8 cellular contexts compared by ENCODE assay signal in the genomic region with DNA sequence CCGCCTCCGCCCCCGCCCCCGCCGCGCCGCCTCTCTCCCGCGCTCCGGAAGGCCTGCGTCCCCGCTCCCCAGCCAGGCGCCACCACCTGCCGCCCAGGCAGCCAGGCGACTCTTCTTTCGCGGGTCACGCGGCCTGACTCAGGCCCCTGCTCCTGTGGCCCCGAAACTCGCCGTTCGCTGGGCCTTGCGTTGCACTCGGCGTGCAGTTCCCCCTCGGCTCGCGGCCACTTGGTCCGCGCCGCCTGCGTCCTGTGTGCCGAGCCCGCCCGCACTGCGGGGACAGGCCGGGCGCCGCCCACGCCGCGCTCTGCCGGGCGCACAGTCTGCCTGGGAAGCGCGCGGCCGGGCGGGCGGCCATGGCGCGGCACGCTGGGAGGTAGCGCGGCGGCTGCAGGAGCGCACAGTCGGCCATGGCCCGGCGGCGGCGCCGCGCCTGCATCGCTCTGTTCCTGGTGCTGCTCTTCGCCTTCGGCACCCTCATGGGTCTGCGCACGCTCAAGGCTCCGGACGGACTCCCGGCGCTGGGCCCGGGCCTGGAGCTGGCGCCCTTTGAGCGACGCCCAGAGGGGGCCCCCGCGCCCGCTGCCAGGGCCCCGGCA. TPM values are rescaled to one million over a fixed set of nuclear protein-coding genes. Genes with fewer than 3 reads are reported as not detected.
DNase-seq lines count a peak whose midpoint lies in the region; TF ChIP-seq lines count a peak whose summit lies in the region.

A gene with protein sequence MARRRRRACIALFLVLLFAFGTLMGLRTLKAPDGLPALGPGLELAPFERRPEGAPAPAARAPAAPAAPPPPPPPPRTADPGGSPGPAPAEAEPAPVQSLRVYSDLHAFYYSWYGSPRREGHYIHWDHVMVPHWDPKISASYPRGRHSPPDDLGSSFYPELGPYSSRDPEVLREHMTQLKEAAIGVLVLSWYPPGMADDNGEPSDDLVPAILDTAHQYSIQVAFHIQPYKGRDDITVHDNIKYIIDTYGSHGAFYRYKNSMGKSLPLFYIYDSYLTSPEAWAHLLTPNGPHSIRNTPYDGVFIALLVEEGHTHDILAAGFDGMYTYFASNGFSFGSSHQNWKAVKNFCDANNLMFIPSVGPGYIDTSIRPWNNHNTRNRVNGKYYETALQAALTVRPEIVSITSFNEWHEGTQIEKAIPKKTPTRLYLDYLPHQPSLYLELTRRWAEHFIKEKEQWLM (plus strand): TSS at position 75 of the 599 bp plus-strand sequence. CDS start 336 bp downstream, at position 411.

- intact Hi-C loops in activated CD4-positive, alpha-beta T cell treated with anti-CD3 and anti-CD28 coated beads, Interleukin-2, amount 10 ng/mL, durations not matched to agents 24 days and 14 days (cut with micrococcal nuclease): no loop called here

- peak within 1 kb of the TSS; percentile 99 for H3K4me2 ChIP-seq in mesenchymal stem cell (ENCODE audit: low read length, poor library complexity, severe bottlenecking)

- H3K27ac ChIP-seq in endodermal cell (ENCODE audit: low read depth, low read length): no peak within 1 kb of the TSS
- H3K27ac ChIP-seq in mesenchymal stem cell (ENCODE audit: low read length, poor library complexity, severe bottlenecking): no peak within 1 kb of the TSS

- no peak within 1 kb of the TSS for H3K27ac Mint-ChIP-seq in activated CD4-positive, alpha-beta T cell treated with anti-CD3 and anti-CD28 coated beads, Interleukin-2, amount 10 ng/mL, durations not matched to agents 24 days and 14 days
- H3K27ac Mint-ChIP-seq in endodermal cell: no peak within 1 kb of the TSS

- H3K4me1 ChIP-seq in endodermal cell (ENCODE audit: control insufficient read depth, insufficient read depth, low read length) (no peaks in the 10 kb centered on the region), mesenchymal stem cell (ENCODE audit: control insufficient read depth, insufficient read depth, low read depth, low read length) (peaks cover 22% of the 10 kb centered on the region)

- H3K9me3 ChIP-seq in endodermal cell (ENCODE audit: control insufficient read depth, low read length): no peaks in the 10 kb centered on the region
- no peaks in the 10 kb centered on the region for H3K9me3 ChIP-seq in mesenchymal stem cell (ENCODE audit: control insufficient read depth, low read length)

- H4K91ac ChIP-seq in mesenchymal stem cell (ENCODE audit: low read length): no peak within 1 kb of the TSS

- no peaks in the 10 kb centered on the region for H3K79me1 ChIP-seq in mesenchymal stem cell (replicated peaks; ENCODE audit: low read length, poor library complexity, severe bottlenecking)

- peak; percentile 79 for DNase-seq in HEK293T (ENCODE audit: extremely low spot score)
- peak; percentile 82 for DNase-seq in NCI-H2029 (lab: John Stamatoyannopoulos, UW)
- peak; percentile 80 for DNase-seq in activated CD4-positive, alpha-beta T cell treated with anti-CD3 and anti-CD28 coated beads, Interleukin-2, amount 10 ng/mL, durations not matched to agents 24 days and 14 days
- DNase-seq in endodermal cell: peak; percentile 80
- DNase-seq in mesenchymal stem cell: peak; percentile 59
- peak; percentile 33 for DNase-seq in superior temporal gyrus (ENCODE audit: extremely low spot score)
- DNase-seq in effector CD8-positive, alpha-beta T cell (lab: John Stamatoyannopoulos, UW): no peak

- H3K36me3 ChIP-seq in endodermal cell (ENCODE audit: control insufficient read depth, insufficient read depth, low read length) (no peaks in the 10 kb centered on the region), mesenchymal stem cell (ENCODE audit: control insufficient read depth in 1 of 2, insufficient read depth in 2 of 2, low read depth in 1 of 2, low read length in 2 of 2) (no peaks in the 10 kb centered on the region)

- H3K27me3 Mint-ChIP-seq in activated CD4-positive, alpha-beta T cell treated with anti-CD3 and anti-CD28 coated beads, Interleukin-2, amount 10 ng/mL, durations not matched to agents 24 days and 14 days: peaks cover 34% of the 10 kb centered on the region
- peaks cover 43% of the 10 kb centered on the region for H3K27me3 Mint-ChIP-seq in endodermal cell (ENCODE audit: insufficient read depth)

- CTCF ChIA-PET in HEK293T (lab: Yijun Ruan, JAX): no interaction called here

- no peaks in the 10 kb centered on the region for H3K9me3 Mint-ChIP-seq in activated CD4-positive, alpha-beta T cell treated with anti-CD3 and anti-CD28 coated beads, Interleukin-2, amount 10 ng/mL, durations not matched to agents 24 days and 14 days
- H3K9me3 Mint-ChIP-seq in endodermal cell: no peaks in the 10 kb centered on the region

- H3K4me3 ChIP-seq in GM08714 (ENCODE audit: low read length) (peak within 1 kb of the TSS; percentile 56; the same call in 1 of the 2 replicates), endodermal cell (ENCODE audit: low read length) (no peak within 1 kb of the TSS), mesenchymal stem cell (ENCODE audit: insufficient read depth in 1 of 2, low read depth in 1 of 2, low read length in 2 of 2) (peak within 1 kb of the TSS; percentile 66 to 71)

- no peak within 1 kb of the TSS for H2AK5ac ChIP-seq in mesenchymal stem cell (ENCODE audit: low read length, severe bottlenecking)

- H3K9ac ChIP-seq in endodermal cell (ENCODE audit: extremely low read depth, low read length, poor library complexity, severe bottlenecking): no peak within 1 kb of the TSS
- H3K9ac ChIP-seq in mesenchymal stem cell (ENCODE audit: low read length): no peak within 1 kb of the TSS

- TF ChIP-seq CTCF in endodermal cell (conservative IDR thresholded peaks at IDR 0.05): no peak

- H3K36me3 Mint-ChIP-seq in activated CD4-positive, alpha-beta T cell treated with anti-CD3 and anti-CD28 coated beads, Interleukin-2, amount 10 ng/mL, durations not matched to agents 24 days and 14 days (ENCODE audit: low read depth): peaks cover under 1% of the 10 kb centered on the region
- peaks cover 6% of the 10 kb centered on the region for H3K36me3 Mint-ChIP-seq in endodermal cell (ENCODE audit: low read depth)

- peaks cover 14% of the 10 kb centered on the region for H3K4me1 Mint-ChIP-seq in activated CD4-positive, alpha-beta T cell treated with anti-CD3 and anti-CD28 coated beads, Interleukin-2, amount 10 ng/mL, durations not matched to agents 24 days and 14 days
- peaks cover 8% of the 10 kb centered on the region for H3K4me1 Mint-ChIP-seq in endodermal cell

- no peak within 1 kb of the TSS for H3K18ac ChIP-seq in mesenchymal stem cell (ENCODE audit: low read depth in 1 of 2, low read length in 2 of 2)

- peak within 1 kb of the TSS; percentile 60 for H2AFZ ChIP-seq in mesenchymal stem cell (ENCODE audit: low read depth, low read length)

- no peak within 1 kb of the TSS for H2BK15ac ChIP-seq in mesenchymal stem cell (ENCODE audit: low read depth, poor library complexity, severe bottlenecking)

- H2BK120ac ChIP-seq in mesenchymal stem cell (ENCODE audit: low read depth, low read length): no peak within 1 kb of the TSS

- H3K14ac ChIP-seq in mesenchymal stem cell (ENCODE audit: low read length in 2 of 2): peak within 1 kb of the TSS in 1 of 2 experiments; percentile 1

- H2BK12ac ChIP-seq in mesenchymal stem cell (ENCODE audit: low read length in 2 of 2): no peak within 1 kb of the TSS

- POLR2A ChIA-PET in HEK293T (lab: Yijun Ruan, JAX): interaction anchor here (0.6 to 3.3 kb wide), 5 partner anchors 13 to 103 kb away, joined by 3 to 32 read pairs (median 4); a partner anchor contains a TSS

- no peak within 1 kb of the TSS for H2BK5ac ChIP-seq in mesenchymal stem cell (ENCODE audit: low read depth, low read length, poor library complexity, severe bottlenecking)

- H4K8ac ChIP-seq in mesenchymal stem cell (ENCODE audit: low read length): no peak within 1 kb of the TSS

- H3K27me3 ChIP-seq in endodermal cell (ENCODE audit: control insufficient read depth, insufficient read depth, low read length, poor library complexity, severe bottlenecking): peaks cover 55% of the 10 kb centered on the region
- H3K27me3 ChIP-seq in mesenchymal stem cell (ENCODE audit: control insufficient read depth in 1 of 2, insufficient read depth in 1 of 2, low read length in 2 of 2): peaks cover 47 to 59% of the 10 kb centered on the region in 2 experiments

- no peak within 1 kb of the TSS for H3K4ac ChIP-seq in mesenchymal stem cell (ENCODE audit: low read depth in 1 of 2, low read length in 2 of 2)

- 1% methylated on average over 14 to 82 of the region's 82 CpGs for WGBS in endodermal cell (ENCODE audit: insufficient coverage in 1 of 2, insufficient read length in 1 of 2), 2 experiments
- 1% methylated on average over 30 of the region's 82 CpGs for WGBS in mesenchymal stem cell

- H3K23ac ChIP-seq in mesenchymal stem cell (ENCODE audit: low read length in 2 of 2): peak within 1 kb of the TSS in 1 of 2 experiments; percentile 85

- H3K4me3 Mint-ChIP-seq in activated CD4-positive, alpha-beta T cell treated with anti-CD3 and anti-CD28 coated beads, Interleukin-2, amount 10 ng/mL, durations not matched to agents 24 days and 14 days: peak within 1 kb of the TSS; percentile 76
- peak within 1 kb of the TSS; percentile 56 for H3K4me3 Mint-ChIP-seq in endodermal cell

TF ChIP-seq in HEK293T, 16 proteins besides CTCF, POLR2A, EP300 and RAD21:
- TF ChIP-seq FOXM1 (IDR thresholded peaks at IDR 0.05; ENCODE audit: borderline replicate concordance) (peak; percentile 29; the same call in 1 of the 2 replicates), HDGF (IDR thresholded peaks at IDR 0.05; ENCODE audit: borderline replicate concordance) (no peak), FOXK2 (IDR thresholded peaks at IDR 0.05) (no peak), L3MBTL2 (conservative IDR thresholded peaks at IDR 0.05) (peak; percentile 55; the same call in 1 of the 2 replicates), LEF1 (IDR thresholded peaks at IDR 0.05; ENCODE audit: borderline replicate concordance) (0 out of 2 replicates have a peak, but pooled peaks have one; percentile 12)
TF ChIP-seq in HEK293T: peak in this region for 3.

RNA-seq across cellular contexts. Expression of the gene that starts here (rescaled TPM):
- total RNA-seq in activated CD4-positive, alpha-beta T cell treated with anti-CD3 and anti-CD28 coated beads, Interleukin-2, amount 10 ng/mL, durations not matched to agents 24 days and 14 days: 2.7 and 3.1 TPM in 2 replicates
- total RNA-seq in endodermal cell: 1 to 10 TPM; 7.0 to 9.6 TPM
- 5.9 TPM for polyA plus RNA-seq in endodermal cell (2013, experiment 1 of 2)
- polyA plus RNA-seq in endodermal cell (2013, experiment 2 of 2): 5.0 TPM
- polyA plus RNA-seq in mesenchymal stem cell (2013, experiment 1 of 2): 0.32 TPM
- polyA plus RNA-seq in mesenchymal stem cell (2013, experiment 2 of 2): 0.33 TPM
